In the genomic region with DNA sequence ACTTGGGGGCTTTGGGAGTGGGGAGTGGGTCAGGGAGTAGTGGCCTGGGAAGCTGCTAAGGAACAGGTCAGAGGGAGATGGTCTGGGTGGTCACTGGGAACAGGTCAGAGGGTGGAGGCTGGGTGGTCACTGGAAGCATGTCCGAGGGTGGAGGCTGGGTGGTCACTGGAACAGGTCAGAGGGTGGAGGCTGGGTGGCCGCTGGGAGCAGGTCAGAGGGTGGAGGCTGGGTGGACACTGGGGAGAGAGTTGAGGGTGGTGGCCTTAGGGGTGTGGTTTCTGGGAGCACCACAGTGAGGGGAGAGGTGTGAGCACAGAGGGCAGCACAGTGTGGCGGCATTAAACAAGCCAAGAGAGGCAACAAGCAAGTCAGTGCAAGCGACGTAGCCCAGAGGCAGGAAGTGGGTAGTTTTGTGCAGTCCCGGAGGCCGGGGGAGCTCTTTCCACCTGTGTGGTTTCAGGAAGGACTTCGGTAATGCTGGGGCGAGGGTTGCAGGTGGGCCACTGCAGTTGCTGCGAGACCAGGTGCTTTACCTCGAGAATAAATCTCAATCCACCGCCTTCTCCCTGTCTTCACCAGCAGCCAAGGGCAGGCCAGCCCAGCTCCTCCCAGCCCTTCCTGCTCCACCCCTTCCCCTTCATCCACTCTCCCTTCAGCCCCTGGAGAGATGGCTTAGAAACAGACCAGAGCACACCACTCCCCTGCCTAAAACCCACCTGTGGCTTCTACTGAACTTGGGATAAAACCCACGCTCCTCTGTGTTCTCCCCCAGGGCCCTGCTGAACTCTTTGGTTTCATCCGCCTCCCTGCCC, we compare ENCODE assay signal across 8 cellular contexts.
DNase-seq lines count a peak whose midpoint lies in the region; ATAC-seq lines count a peak whose summit lies in the region.
"Had no signal": no experiment of that assay in that cellular context is flagged by ENCODE, and none has a peak within 500 bp of the region (broad histone marks: within the 10 kb centered on the region; RNA-seq: fewer than 3 reads in every experiment).

No MANE protein-coding gene starts in this region.

- peaks cover 6% of the 10 kb centered on the region for H3K4me1 Mint-ChIP-seq in central memory CD8-positive, alpha-beta T cell
- H3K4me1 Mint-ChIP-seq in stimulated activated memory B cell treated with anti-CD40 and anti-IgM and Interleukin-4, amounts not matched to agents 10 μg/mL and 1 μg/mL and 100 μg/mL, for 72 hours = peaks cover 16% of the 10 kb centered on the region

- ATAC-seq in central memory CD8-positive, alpha-beta T cell (replicated peaks; ENCODE audit: extremely low read depth, poor library complexity, severe bottlenecking) = peak; percentile 76
- peak; percentile 57 for ATAC-seq in stimulated activated memory B cell treated with anti-CD40 and anti-IgM and Interleukin-4, amounts not matched to agents 10 μg/mL and 1 μg/mL and 100 μg/mL, for 72 hours
- ATAC-seq in GM21737 (IDR thresholded peaks at IDR 0.05; ENCODE audit: unreplicated experiment) = no peak
- ATAC-seq in HG03045 (IDR thresholded peaks at IDR 0.05; ENCODE audit: unreplicated experiment) = no peak

- H3K36me3 Mint-ChIP-seq in central memory CD8-positive, alpha-beta T cell (ENCODE audit: insufficient read depth) = peaks cover 2% of the 10 kb centered on the region
- H3K36me3 Mint-ChIP-seq in stimulated activated memory B cell treated with anti-CD40 and anti-IgM and Interleukin-4, amounts not matched to agents 10 μg/mL and 1 μg/mL and 100 μg/mL, for 72 hours = peaks cover 7% of the 10 kb centered on the region

- no peaks in the 10 kb centered on the region for H3K27me3 Mint-ChIP-seq in central memory CD8-positive, alpha-beta T cell
- peaks cover 18% of the 10 kb centered on the region for H3K27me3 Mint-ChIP-seq in stimulated activated memory B cell treated with anti-CD40 and anti-IgM and Interleukin-4, amounts not matched to agents 10 μg/mL and 1 μg/mL and 100 μg/mL, for 72 hours

- DNase-seq in NCI-H69 (lab: John Stamatoyannopoulos, UW) = peak; percentile 14
- DNase-seq in activated CD4-positive, alpha-beta T cell treated with anti-CD3 and anti-CD28 coated beads, Interleukin-2, amount 50 U/mL, for 4 hours = peak; percentile 19 to 26
- peak in 1 of 2 donors; percentile 13 for DNase-seq in central memory CD8-positive, alpha-beta T cell (ENCODE audit: low spot score in 2 of 2)
- DNase-seq in NCI-H1105 (lab: John Stamatoyannopoulos, UW) = no peak
- DNase-seq: stomach had no signal

- peak overlapping the region; percentile 12 for H3K4me3 Mint-ChIP-seq in central memory CD8-positive, alpha-beta T cell
- no peak overlapping the region for H3K4me3 Mint-ChIP-seq in stimulated activated memory B cell treated with anti-CD40 and anti-IgM and Interleukin-4, amounts not matched to agents 10 μg/mL and 1 μg/mL and 100 μg/mL, for 72 hours

- H3K27ac Mint-ChIP-seq in central memory CD8-positive, alpha-beta T cell (ENCODE audit: low read depth) = no peak overlapping the region
- peak overlapping the region; percentile 9 for H3K27ac Mint-ChIP-seq in stimulated activated memory B cell treated with anti-CD40 and anti-IgM and Interleukin-4, amounts not matched to agents 10 μg/mL and 1 μg/mL and 100 μg/mL, for 72 hours

- H3K9me3 Mint-ChIP-seq in central memory CD8-positive, alpha-beta T cell = peaks cover 9% of the 10 kb centered on the region
- peaks cover 8% of the 10 kb centered on the region for H3K9me3 Mint-ChIP-seq in stimulated activated memory B cell treated with anti-CD40 and anti-IgM and Interleukin-4, amounts not matched to agents 10 μg/mL and 1 μg/mL and 100 μg/mL, for 72 hours

Comparison
In these comparisons a context has a peak if more than half of its experiments do, and no peak if none do; other contexts are left out.
1. ATAC-seq: peak in central memory CD8-positive, alpha-beta T cell (single experiment) and stimulated activated memory B cell treated with anti-CD40 and anti-IgM and Interleukin-4, amounts not matched to agents 10 μg/mL and 1 μg/mL and 100 μg/mL, for 72 hours (single experiment); none in GM21737 (single experiment) and HG03045 (single experiment).